In genomic region chr4:143393195-143393594, GRCh38 we compare ENCODE assay signal across 22 cellular contexts. TPM values are rescaled to one million over a fixed set of nuclear protein-coding genes. Genes with fewer than 3 reads are reported as not detected.
"Had no signal": no experiment of that assay in that cellular context is flagged by ENCODE, and none has a peak within 500 bp of the region (broad histone marks: within the 10 kb centered on the region; RNA-seq: fewer than 3 reads in every experiment).

No MANE protein-coding gene starts in this region.

- H3K9me3 ChIP-seq: body of pancreas, heart right ventricle, mucosa of descending colon, pancreas, thyroid gland, vagina had no signal

- H3K36me3 Mint-ChIP-seq: activated naive CD8-positive, alpha-beta T cell; memory B cell; naive thymus-derived CD4-positive, alpha-beta T cell had no signal

- ATAC-seq: activated CD8-positive, alpha-beta T cell treated with anti-CD3 and anti-CD28 coated beads, Interleukin-2, amount 10 ng/mL, durations not matched to agents 7 days and 5 days; activated T-cell treated with anti-CD3 and anti-CD28 coated beads, Interleukin-2, amount 50 U/mL, for 72 hours; body of pancreas; left colon; mucosa of descending colon; naive thymus-derived CD4-positive, alpha-beta T cell; pancreas had no signal

- H3K27me3 Mint-ChIP-seq: activated B cell treated with CpG ODN at 0.5 μM for 24 hours had no signal

- H3K9me3 Mint-ChIP-seq: activated B cell treated with CpG ODN at 0.5 μM for 24 hours; activated CD4-positive, alpha-beta T cell treated with anti-CD3 and anti-CD28 coated beads, Interleukin-2, amount 10 ng/mL, durations not matched to agents 24 days and 14 days; activated T-cell treated with anti-CD3 and anti-CD28 coated beads, Interleukin-2, amount 50 U/mL, for 72 hours; memory B cell; naive thymus-derived CD4-positive, alpha-beta T cell had no signal

- H3K27ac Mint-ChIP-seq: activated B cell treated with CpG ODN at 0.5 μM for 24 hours; activated CD4-positive, alpha-beta T cell treated with anti-CD3 and anti-CD28 coated beads, Interleukin-2, amount 10 ng/mL, durations not matched to agents 24 days and 14 days; activated CD8-positive, alpha-beta T cell treated with anti-CD3 and anti-CD28 coated beads, Interleukin-2, amount 10 ng/mL, durations not matched to agents 7 days and 5 days; activated naive CD8-positive, alpha-beta T cell; memory B cell; naive thymus-derived CD4-positive, alpha-beta T cell had no signal

- H3K27me3 ChIP-seq: body of pancreas, heart right ventricle, pancreas, thyroid gland, vagina had no signal

- DNase-seq: activated B cell treated with CpG ODN at 0.5 μM for 24 hours; activated CD4-positive, alpha-beta T cell treated with anti-CD3 and anti-CD28 coated beads, Interleukin-2, amount 10 ng/mL, durations not matched to agents 24 days and 14 days; activated CD8-positive, alpha-beta memory T cell treated with anti-CD3 and anti-CD28 coated beads, Interleukin-2, amount 50 U/mL, for 4 hours; activated CD8-positive, alpha-beta T cell treated with anti-CD3 and anti-CD28 coated beads, Interleukin-2, amount 10 ng/mL, durations not matched to agents 7 days and 5 days; activated gamma-delta T cell treated with Interleukin-2 at 50 U/mL for 16 hours; activated T-cell treated with anti-CD3 and anti-CD28 coated beads, Interleukin-2, amount 50 U/mL, for 72 hours; amniotic stem cell; body of pancreas; central memory CD4-positive, alpha-beta T cell; effector memory CD4-positive, alpha-beta T cell; foreskin melanocyte; heart right ventricle; left colon; mucosa of descending colon; naive thymus-derived CD4-positive, alpha-beta T cell; pancreas; stimulated activated CD4-positive, alpha-beta T cell treated with anti-CD3 and anti-CD28 coated beads, Interleukin-12 subunit alpha, Interleukin-12 subunit beta, amount 100 ng/mL, for 4 hours; stimulated activated CD4-positive, alpha-beta T cell treated with anti-CD3 and anti-CD28 coated beads, Interleukin-2, amount 100 ng/mL, for 24 hours; thyroid gland had no signal

- H3K4me3 Mint-ChIP-seq: activated B cell treated with CpG ODN at 0.5 μM for 24 hours; activated CD4-positive, alpha-beta T cell treated with anti-CD3 and anti-CD28 coated beads, Interleukin-2, amount 10 ng/mL, durations not matched to agents 24 days and 14 days; activated CD8-positive, alpha-beta T cell treated with anti-CD3 and anti-CD28 coated beads, Interleukin-2, amount 10 ng/mL, durations not matched to agents 7 days and 5 days; activated naive CD8-positive, alpha-beta T cell; activated T-cell treated with anti-CD3 and anti-CD28 coated beads, Interleukin-2, amount 50 U/mL, for 72 hours; memory B cell; naive thymus-derived CD4-positive, alpha-beta T cell had no signal

- H3K4me3 ChIP-seq: body of pancreas, heart right ventricle, mucosa of descending colon, pancreas, thyroid gland, vagina had no signal

- H3K27ac ChIP-seq: body of pancreas, pancreas, thyroid gland, vagina had no signal

- H3K4me1 Mint-ChIP-seq: activated CD4-positive, alpha-beta T cell treated with anti-CD3 and anti-CD28 coated beads, Interleukin-2, amount 10 ng/mL, durations not matched to agents 24 days and 14 days had no signal

- H3K36me3 ChIP-seq: heart right ventricle, pancreas, thyroid gland, vagina had no signal

RNA-seq across cellular contexts. Expression of gene GAB1, which starts 56.5 kb away (rescaled TPM):
- polyA plus RNA-seq: naive thymus-derived CD4-positive, alpha-beta T cell had no signal
